Comparison of ENCODE assay signal across 13 cellular contexts in genomic region chr9:115945009-115945431, GRCh38.
DNase-seq lines count a peak whose midpoint lies in the region; ATAC-seq and TF ChIP-seq lines count a peak whose summit lies in the region.
"Had no signal": no experiment of that assay in that cellular context is flagged by ENCODE, and none has a peak within 500 bp of the region (broad histone marks: within the 10 kb centered on the region; RNA-seq: fewer than 3 reads in every experiment).

No MANE protein-coding gene starts in this region.

- ATAC-seq in omental fat pad (ENCODE audit: low FRiP score): peak; percentile 10
- ATAC-seq: natural killer cell, WTC11 had no signal

- H3K9me3 ChIP-seq in adipocyte (ENCODE audit: control insufficient read depth, low read length): no peaks in the 10 kb centered on the region
- H3K9me3 ChIP-seq: Caco-2 had no signal

- peak overlapping the region; percentile 67 for H3K9ac ChIP-seq in adipocyte (ENCODE audit: low read length)

- no peak for TF ChIP-seq CTCF in fibroblast of villous mesenchyme (IDR thresholded peaks at IDR 0.05; ENCODE audit: insufficient read depth, low read depth, low read length)
- no peak for TF ChIP-seq CTCF in omental fat pad (IDR thresholded peaks at IDR 0.05)

- DNase-seq in adipocyte (ENCODE audit: low read depth): peak; percentile 62
- DNase-seq in fibroblast of villous mesenchyme (ENCODE audit: low read depth): peak; percentile 98
- no peak for DNase-seq in omental fat pad (ENCODE audit: low spot score)
- no peak for DNase-seq in NCI-H1417 treated with DMSO at 0.1 percent for 48 hours (lab: John Stamatoyannopoulos, UW)
- no peak for DNase-seq in activated naive CD4-positive, alpha-beta T cell treated with Interleukin-2 at 50 U/mL for 16 hours
- DNase-seq in NCI-H2171 treated with DMSO at 0.1 percent for 48 hours (lab: John Stamatoyannopoulos, UW): no peak
- DNase-seq: natural killer cell; NCI-H1105; stimulated activated CD4-positive, alpha-beta T cell treated with anti-CD3 and anti-CD28 coated beads, Interleukin-15, amount 100 ng/mL, for 24 hours; stimulated activated CD8-positive, alpha-beta memory T cell treated with anti-CD3 and anti-CD28 coated beads, Interleukin-4, amount 100 ng/mL, for 48 hours had no signal

- peaks cover 49% of the 10 kb centered on the region for H3K4me1 ChIP-seq in adipocyte (ENCODE audit: control insufficient read depth, insufficient read depth, low read length)
- H3K4me1 ChIP-seq in urinary bladder (ENCODE audit: insufficient read depth): no peaks in the 10 kb centered on the region
- H3K4me1 ChIP-seq: Caco-2 had no signal

- no peaks in the 10 kb centered on the region for H3K27me3 ChIP-seq in adipocyte (replicated peaks; ENCODE audit: control insufficient read depth, insufficient read depth, low read length)

- H3K27ac ChIP-seq in urinary bladder (ENCODE audit: low read depth): peak overlapping the region; percentile 43

- H3K4me3 ChIP-seq in adipocyte (ENCODE audit: low read length) (peak overlapping the region; percentile 5), fibroblast of villous mesenchyme (ENCODE audit: low read depth, low read length) (no peak overlapping the region), urinary bladder (ENCODE audit: low read depth, low read length) (no peak overlapping the region)

- H3K36me3 ChIP-seq in adipocyte (ENCODE audit: control insufficient read depth, insufficient read depth, low read length, severe bottlenecking) (no peaks in the 10 kb centered on the region), urinary bladder (ENCODE audit: insufficient read depth) (no peaks in the 10 kb centered on the region)

Comparison
In these comparisons a context has a peak if more than half of its experiments do, and no peak if none do; other contexts are left out.
1. DNase-seq: peak in adipocyte (single experiment) and fibroblast of villous mesenchyme (single experiment); none in omental fat pad (single experiment), NCI-H1417 treated with DMSO at 0.1 percent for 48 hours (single experiment), activated naive CD4-positive, alpha-beta T cell treated with Interleukin-2 at 50 U/mL for 16 hours (single experiment) and NCI-H2171 treated with DMSO at 0.1 percent for 48 hours (single experiment).